25 cellular contexts compared by ENCODE assay signal in genomic region chr7:2255145-2256139, GRCh38. TPM values are rescaled to one million over a fixed set of nuclear protein-coding genes. Genes with fewer than 3 reads are reported as not detected.
DNase-seq lines count a peak whose midpoint lies in the region; ATAC-seq, FAIRE-seq and TF ChIP-seq lines count a peak whose summit lies in the region.
"Had no signal": no experiment of that assay in that cellular context is flagged by ENCODE, and none has a peak within 500 bp of the region (broad histone marks: within the 10 kb centered on the region; RNA-seq: fewer than 3 reads in every experiment).

No MANE protein-coding gene starts in this region.

- CTCF ChIA-PET in K562 (lab: Yijun Ruan, JAX; ENCODE audit: low intra/inter-chr PET ratio), result no interaction called here

- H3K27ac ChIP-seq in K562 (ENCODE audit: extremely low read depth, low read depth, low read length) (no peak overlapping the region), vagina (no peak overlapping the region)
- H3K27ac ChIP-seq: heart left ventricle, skin epidermis, suprapubic skin had no signal

- H3K36me3 Mint-ChIP-seq in activated T-cell treated with anti-CD3 and anti-CD28 coated beads, Interleukin-2, amount 50 U/mL, for 72 hours (ENCODE audit: insufficient read depth in 2 of 2), result no peaks in the 10 kb centered on the region
- H3K36me3 Mint-ChIP-seq in stimulated activated effector memory CD8-positive, alpha-beta T cell treated with anti-CD3 and anti-CD28 coated beads, Interleukin-12 subunit alpha, Interleukin-12 subunit beta, amount 100 ng/mL, for 72 hours, result peaks cover 52% of the 10 kb centered on the region

- no peaks in the 10 kb centered on the region for H3K9me3 Mint-ChIP-seq in activated T-cell treated with anti-CD3 and anti-CD28 coated beads, Interleukin-2, amount 50 U/mL, for 72 hours
- no peaks in the 10 kb centered on the region for H3K9me3 Mint-ChIP-seq in stimulated activated effector memory CD8-positive, alpha-beta T cell treated with anti-CD3 and anti-CD28 coated beads, Interleukin-12 subunit alpha, Interleukin-12 subunit beta, amount 100 ng/mL, for 72 hours
- H3K9me3 Mint-ChIP-seq: activated T-helper 2 cell treated with anti-CD3 and anti-CD28 coated beads, Interferon-gamma antibody, Interleukin-2, Interleukin-4, amounts not matched to agents 10 μg/mL and 5 μg/mL and 100 μg/mL, durations not matched to agents 14 hours and 24 hours and 36 hours; naive thymus-derived CD4-positive, alpha-beta T cell had no signal

- TF ChIP-seq CTCF in K562 (IDR thresholded peaks at IDR 0.05 in 2 of 3, conservative IDR thresholded peaks at IDR 0.05 in 1 of 3; ENCODE audit: insufficient read depth in 2 of 3, low read depth in 1 of 3, low read length in 3 of 3) (no peak), vagina (IDR thresholded peaks at IDR 0.05) (no peak)

- peak; percentile 30 to 44 for ATAC-seq in activated T-cell treated with anti-CD3 and anti-CD28 coated beads, Interleukin-2, amount 50 U/mL, for 72 hours (replicated peaks in 1 of 2)
- ATAC-seq in K562, result no peak
- peak; percentile 40 for ATAC-seq in stimulated activated effector memory CD8-positive, alpha-beta T cell treated with anti-CD3 and anti-CD28 coated beads, Interleukin-12 subunit alpha, Interleukin-12 subunit beta, amount 100 ng/mL, for 72 hours
- ATAC-seq: heart left ventricle; naive thymus-derived CD4-positive, alpha-beta T cell had no signal

- H3K9me1 ChIP-seq in K562 (ENCODE audit: control insufficient read depth, insufficient read depth, low read length), result peaks cover 2% of the 10 kb centered on the region

- H3K4me2 ChIP-seq in K562 (ENCODE audit: insufficient read depth, low read length), result no peak overlapping the region

- no peak for TF ChIP-seq EP300 in K562 (IDR thresholded peaks at IDR 0.05; ENCODE audit: low read length)

- POLR2A ChIA-PET in K562 (lab: Yijun Ruan, JAX), result interaction anchor here (0.7 kb wide), 1 partner anchor 27 kb away, joined by 4 read pairs; no protein-coding TSS in a partner anchor

- H3K4me3 ChIP-seq in K562 (no peak overlapping the region), vagina (no peak overlapping the region)
- H3K4me3 ChIP-seq: heart left ventricle, skin epidermis, suprapubic skin had no signal

- no peak overlapping the region for H2AFZ ChIP-seq in K562 (ENCODE audit: low read depth, low read length)

- H3K4me1 ChIP-seq in K562 (replicated peaks in 1 of 2; ENCODE audit: control insufficient read depth in 2 of 2, insufficient read depth in 2 of 2, low read length in 2 of 2) (peaks cover 0 to 25% of the 10 kb centered on the region in 2 experiments; a peak in 1 of 5 replicates), vagina (no peaks in the 10 kb centered on the region)
- H3K4me1 ChIP-seq: heart left ventricle, suprapubic skin had no signal

- H3K9me3 ChIP-seq in K562 (replicated peaks; ENCODE audit: control insufficient read depth, insufficient read depth, low read depth, low read length) (no peaks in the 10 kb centered on the region), vagina (no peaks in the 10 kb centered on the region)
- H3K9me3 ChIP-seq: heart left ventricle, suprapubic skin had no signal

- H3K79me2 ChIP-seq in K562 (ENCODE audit: control insufficient read depth, insufficient read depth, low read length), result no peaks in the 10 kb centered on the region

- H3K27ac Mint-ChIP-seq in activated T-cell treated with anti-CD3 and anti-CD28 coated beads, Interleukin-2, amount 50 U/mL, for 72 hours, result no peak overlapping the region
- peak overlapping the region; percentile 54 for H3K27ac Mint-ChIP-seq in stimulated activated effector memory CD8-positive, alpha-beta T cell treated with anti-CD3 and anti-CD28 coated beads, Interleukin-12 subunit alpha, Interleukin-12 subunit beta, amount 100 ng/mL, for 72 hours
- H3K27ac Mint-ChIP-seq: activated T-helper 2 cell treated with anti-CD3 and anti-CD28 coated beads, Interferon-gamma antibody, Interleukin-2, Interleukin-4, amounts not matched to agents 10 μg/mL and 5 μg/mL and 100 μg/mL, durations not matched to agents 14 hours and 24 hours and 36 hours; naive thymus-derived CD4-positive, alpha-beta T cell had no signal

- in situ Hi-C loops in K562 (cut with MboI), result no loop called here

- 86% methylated on average over 26 of the region's 33 CpGs for WGBS in K562 (ENCODE audit: insufficient coverage, low coverage, missing lambda C conversion rate)

- TF ChIP-seq POLR2A in K562 (conservative IDR thresholded peaks at IDR 0.05) (no peak), vagina (IDR thresholded peaks at IDR 0.05) (no peak)

- no peak for FAIRE-seq in K562 (lab: Jason Lieb, UNC)

- H3K9ac ChIP-seq in K562 (ENCODE audit: insufficient read depth in 1 of 2, low read depth in 2 of 2, low read length in 2 of 2), result no peak overlapping the region

- BruUV-seq in K562 (replicated peaks; lab: Mats Ljungman, UMichigan), result no TSS peak

- H3K36me3 ChIP-seq in K562 (ENCODE audit: control insufficient read depth, insufficient read depth, low read length), result peaks cover 54% of the 10 kb centered on the region; the same call in 2 of the 3 replicates
- H3K36me3 ChIP-seq in vagina, result peaks cover 0 to 22% of the 10 kb centered on the region in 2 donors

- intact Hi-C loops in K562 (cut with micrococcal nuclease) (no loop called here), vagina (cut with DNase I) (no loop called here)

- no peak overlapping the region for H3K4me3 Mint-ChIP-seq in activated T-cell treated with anti-CD3 and anti-CD28 coated beads, Interleukin-2, amount 50 U/mL, for 72 hours
- H3K4me3 Mint-ChIP-seq in stimulated activated effector memory CD8-positive, alpha-beta T cell treated with anti-CD3 and anti-CD28 coated beads, Interleukin-12 subunit alpha, Interleukin-12 subunit beta, amount 100 ng/mL, for 72 hours, result no peak overlapping the region
- H3K4me3 Mint-ChIP-seq: CD14-positive monocyte; naive thymus-derived CD4-positive, alpha-beta T cell had no signal

- DNase-seq in activated T-cell treated with anti-CD3 and anti-CD28 coated beads, Interleukin-2, amount 50 U/mL, for 72 hours, result no peak
- no peak for DNase-seq in activated T-cell treated with anti-CD3 and anti-CD28 coated beads, Interleukin-2, amount 50 U/mL, for 1 hour
- DNase-seq in LoVo (ENCODE audit: low spot score) (peak; percentile 34), K562 (ENCODE audit: extremely low read depth in 1 of 4, low spot score in 3 of 4) (no peak), HK-2 (ENCODE audit: unreplicated experiment) (no peak), vagina (ENCODE audit: extremely low spot score in 2 of 2) (no peak)
- peak in 1 of 2 donors; percentile 50 for DNase-seq in stimulated activated effector memory CD8-positive, alpha-beta T cell treated with anti-CD3 and anti-CD28 coated beads, Interleukin-12 subunit alpha, Interleukin-12 subunit beta, amount 100 ng/mL, for 72 hours (ENCODE audit: low spot score in 2 of 2)
- DNase-seq in stimulated activated CD8-positive, alpha-beta memory T cell treated with anti-CD3 and anti-CD28 coated beads, Interleukin-4, amount 100 ng/mL, for 48 hours, result no peak
- DNase-seq: activated CD8-positive, alpha-beta memory T cell treated with anti-CD3 and anti-CD28 coated beads for 24 hours; amniotic stem cell; DMS79 treated with DMSO at 0.1 percent for 48 hours; effector CD8-positive, alpha-beta T cell; HCEC 1CT; KBM-7; naive thymus-derived CD4-positive, alpha-beta T cell; NCI-H1048; NCI-H2029 treated with DMSO at 0.1 percent for 48 hours; SHP77; stimulated activated CD4-positive, alpha-beta T cell treated with anti-CD3 and anti-CD28 coated beads, Interleukin-4, amount 100 ng/mL, for 1 hour; T-helper 2 cell had no signal

- no peak for TF ChIP-seq RAD21 in K562 (CRISPR knock-in tag; conservative IDR thresholded peaks at IDR 0.05 in 1 of 2, IDR thresholded peaks at IDR 0.05 in 1 of 2)

- H3K4me1 Mint-ChIP-seq in activated T-cell treated with anti-CD3 and anti-CD28 coated beads, Interleukin-2, amount 50 U/mL, for 72 hours (ENCODE audit: low read depth), result no peaks in the 10 kb centered on the region
- H3K4me1 Mint-ChIP-seq in stimulated activated effector memory CD8-positive, alpha-beta T cell treated with anti-CD3 and anti-CD28 coated beads, Interleukin-12 subunit alpha, Interleukin-12 subunit beta, amount 100 ng/mL, for 72 hours, result peaks cover 37% of the 10 kb centered on the region

- H4K20me1 ChIP-seq in K562 (replicated peaks; ENCODE audit: control insufficient read depth, insufficient read depth, low read length), result no peaks in the 10 kb centered on the region

- H3K27me3 Mint-ChIP-seq in activated T-cell treated with anti-CD3 and anti-CD28 coated beads, Interleukin-2, amount 50 U/mL, for 72 hours (ENCODE audit: low read depth), result no peaks in the 10 kb centered on the region
- H3K27me3 Mint-ChIP-seq: naive thymus-derived CD4-positive, alpha-beta T cell had no signal

- H3K27me3 ChIP-seq in K562 (ENCODE audit: control insufficient read depth in 2 of 2, insufficient read depth in 2 of 2, low read length in 2 of 2) (no peaks in the 10 kb centered on the region), vagina (no peaks in the 10 kb centered on the region)
- H3K27me3 ChIP-seq: heart left ventricle, suprapubic skin had no signal

RNA-seq across cellular contexts. Expression of gene NUDT1, which starts 13.4 kb away (rescaled TPM):
- 10 to 100 TPM; 63.6 to 79.3 TPM for total RNA-seq in activated T-cell treated with anti-CD3 and anti-CD28 coated beads, Interleukin-2, amount 50 U/mL, for 72 hours
- 6.3 and 17.2 TPM in 2 replicates for total RNA-seq in K562 (2011; cell fraction: chromatin; rRNA removed; ENCODE audit: low replicate concordance)
- total RNA-seq in K562 (2011; cell fraction: nucleolus; rRNA removed), result 20.5 and 20.8 TPM in 2 replicates
- 16.0 and 16.9 TPM in 2 replicates for total RNA-seq in K562 (2011; cell fraction: nucleoplasm; rRNA removed)
- total RNA-seq in K562 (2014; rRNA removed), result 73.3 and 79.6 TPM in 2 replicates
- total RNA-seq in K562 (2014; rRNA removed; fragmentation: Illumina TruSeq; extraction: Trizol), result 12.7 and 25.8 TPM in 2 replicates
- total RNA-seq in K562 (2015; rRNA removed; fragmentation: Illumina TruSeq; extraction: Trizol), result 45.8 and 48.5 TPM in 2 replicates
- 39.3 and 44.8 TPM in 2 replicates for total RNA-seq in K562 (2021)
- 26.0 and 32.1 TPM in 2 replicates for polyA plus RNA-seq in K562 (2011; rRNA removed)
- 42.4 and 49.5 TPM in 2 replicates for polyA plus RNA-seq in K562 (2011; cell fraction: cytosol; rRNA removed)
- 35.5 and 42.6 TPM in 2 replicates for polyA plus RNA-seq in K562 (2011; cell fraction: nucleus; rRNA removed)
- polyA plus RNA-seq in K562 (2012), result 74.2 and 74.5 TPM in 2 replicates
- 29.6 and 41.1 TPM in 2 replicates for polyA plus RNA-seq in K562 (2014; fragmentation: Illumina TruSeq; extraction: Trizol)
- 10 to 100 TPM in 1 of 2 experiments, 1 to 10 TPM in 1; 5.3 to 16.2 TPM for polyA plus RNA-seq in K562 (2014; fragmentation: Nextera tagmentation; extraction: Ambion mirVana)
- polyA plus RNA-seq in K562 (2014; rRNA removed), result 63.1 and 64.4 TPM in 2 replicates
- polyA minus RNA-seq in K562 (2011; rRNA and poly(A)+ RNA removed), result 10.8 and 13.0 TPM in 2 replicates
- 15.0 and 18.8 TPM in 2 replicates for polyA minus RNA-seq in K562 (2011; cell fraction: cytosol; rRNA and poly(A)+ RNA removed)
- 6.9 and 7.9 TPM in 2 replicates for polyA minus RNA-seq in K562 (2011; cell fraction: nucleus; rRNA and poly(A)+ RNA removed)
- 19.4 TPM for total RNA-seq in vagina

RNA-seq across cellular contexts. Expression of gene MRM2, which starts 13.4 kb away (rescaled TPM):
- 10 to 100 TPM; 31.7 to 39.9 TPM for total RNA-seq in activated T-cell treated with anti-CD3 and anti-CD28 coated beads, Interleukin-2, amount 50 U/mL, for 72 hours
- total RNA-seq in K562 (2011; cell fraction: chromatin; rRNA removed; ENCODE audit: low replicate concordance), result 24.0 and 38.8 TPM in 2 replicates
- total RNA-seq in K562 (2011; cell fraction: nucleolus; rRNA removed), result 23.0 and 36.2 TPM in 2 replicates
- 26.9 and 28.0 TPM in 2 replicates for total RNA-seq in K562 (2011; cell fraction: nucleoplasm; rRNA removed)
- total RNA-seq in K562 (2014; rRNA removed) (48.3 and 50.5 TPM in 2 replicates), K562 (2014; rRNA removed; fragmentation: Illumina TruSeq; extraction: Trizol) (41.7 and 43.9 TPM in 2 replicates), K562 (2015; rRNA removed; fragmentation: Illumina TruSeq; extraction: Trizol) (45.9 and 50.7 TPM in 2 replicates), K562 (2021) (47.9 and 50.2 TPM in 2 replicates), vagina (8.3 TPM)
- polyA plus RNA-seq in K562 (2011; rRNA removed) (29.3 and 32.4 TPM in 2 replicates), K562 (2014; fragmentation: Illumina TruSeq; extraction: Trizol) (54.5 and 62.0 TPM in 2 replicates), K562 (2014; fragmentation: Nextera tagmentation; extraction: Ambion mirVana) (100 to 1,000 TPM in 1 of 2 experiments, 10 to 100 TPM in 1; 70.4 to 116 TPM), K562 (2014; rRNA removed) (44.1 and 50.2 TPM in 2 replicates)
- polyA plus RNA-seq in K562 (2011; cell fraction: cytosol; rRNA removed), result 19.7 and 23.9 TPM in 2 replicates
- polyA plus RNA-seq in K562 (2011; cell fraction: nucleus; rRNA removed), result 10.7 and 12.6 TPM in 2 replicates
- polyA plus RNA-seq in K562 (2012), result 34.0 and 47.0 TPM in 2 replicates
- polyA minus RNA-seq in K562 (2011; rRNA and poly(A)+ RNA removed), result 20.5 and 21.4 TPM in 2 replicates
- 13.3 and 21.0 TPM in 2 replicates for polyA minus RNA-seq in K562 (2011; cell fraction: cytosol; rRNA and poly(A)+ RNA removed)
- polyA minus RNA-seq in K562 (2011; cell fraction: nucleus; rRNA and poly(A)+ RNA removed), result 9.2 and 13.9 TPM in 2 replicates

RNA-seq across cellular contexts. Expression of gene MAD1L1, which starts 22.7 kb away (rescaled TPM):
- total RNA-seq in activated T-cell treated with anti-CD3 and anti-CD28 coated beads, Interleukin-2, amount 50 U/mL, for 72 hours, result 10 to 100 TPM; 51.2 to 63.8 TPM
- 159 and 265 TPM in 2 replicates for total RNA-seq in K562 (2011; cell fraction: chromatin; rRNA removed; ENCODE audit: low replicate concordance)
- total RNA-seq in K562 (2011; cell fraction: nucleolus; rRNA removed), result 94.7 and 113 TPM in 2 replicates
- total RNA-seq in K562 (2011; cell fraction: nucleoplasm; rRNA removed), result 88.9 and 95.8 TPM in 2 replicates
- total RNA-seq in K562 (2014; rRNA removed) (89.7 and 103 TPM in 2 replicates), K562 (2014; rRNA removed; fragmentation: Illumina TruSeq; extraction: Trizol) (6.8 and 12.3 TPM in 2 replicates), K562 (2015; rRNA removed; fragmentation: Illumina TruSeq; extraction: Trizol) (32.6 TPM in 2 replicates), K562 (2021) (67.4 and 75.3 TPM in 2 replicates), vagina (62.4 TPM)
- polyA plus RNA-seq in K562 (2011; rRNA removed) (18.0 and 23.3 TPM in 2 replicates), K562 (2014; fragmentation: Illumina TruSeq; extraction: Trizol) (11.4 and 16.7 TPM in 2 replicates), K562 (2014; fragmentation: Nextera tagmentation; extraction: Ambion mirVana) (1 to 10 TPM; 1.7 to 5.0 TPM), K562 (2014; rRNA removed) (53.5 and 65.3 TPM in 2 replicates)
- polyA plus RNA-seq in K562 (2011; cell fraction: cytosol; rRNA removed), result 31.4 and 103 TPM in 2 replicates
- polyA plus RNA-seq in K562 (2011; cell fraction: nucleus; rRNA removed), result 23.7 and 53.1 TPM in 2 replicates
- 50.7 and 89.9 TPM in 2 replicates for polyA plus RNA-seq in K562 (2012)
- polyA minus RNA-seq in K562 (2011; rRNA and poly(A)+ RNA removed), result 14.5 and 17.9 TPM in 2 replicates
- polyA minus RNA-seq in K562 (2011; cell fraction: cytosol; rRNA and poly(A)+ RNA removed), result 34.4 and 62.5 TPM in 2 replicates
- polyA minus RNA-seq in K562 (2011; cell fraction: nucleus; rRNA and poly(A)+ RNA removed), result 21.5 and 31.9 TPM in 2 replicates

RNA-seq across cellular contexts. Expression of gene SNX8, which starts 58.8 kb away (rescaled TPM):
- 10 to 100 TPM; 25.5 to 31.2 TPM for total RNA-seq in activated T-cell treated with anti-CD3 and anti-CD28 coated beads, Interleukin-2, amount 50 U/mL, for 72 hours
- 26.7 and 72.5 TPM in 2 replicates for total RNA-seq in K562 (2011; cell fraction: chromatin; rRNA removed; ENCODE audit: low replicate concordance)
- total RNA-seq in K562 (2011; cell fraction: nucleolus; rRNA removed), result 24.0 and 30.0 TPM in 2 replicates
- total RNA-seq in K562 (2011; cell fraction: nucleoplasm; rRNA removed), result 21.8 and 23.5 TPM in 2 replicates
- 5.5 and 9.1 TPM in 2 replicates for total RNA-seq in K562 (2014; rRNA removed)
- 8.7 and 12.5 TPM in 2 replicates for total RNA-seq in K562 (2014; rRNA removed; fragmentation: Illumina TruSeq; extraction: Trizol)
- total RNA-seq in K562 (2015; rRNA removed; fragmentation: Illumina TruSeq; extraction: Trizol), result 15.9 and 16.9 TPM in 2 replicates
- 50.4 and 51.6 TPM in 2 replicates for total RNA-seq in K562 (2021)
- polyA plus RNA-seq in K562 (2011; rRNA removed), result 45.7 and 47.0 TPM in 2 replicates
- 23.9 and 55.1 TPM in 2 replicates for polyA plus RNA-seq in K562 (2011; cell fraction: cytosol; rRNA removed)
- 30.5 and 42.3 TPM in 2 replicates for polyA plus RNA-seq in K562 (2011; cell fraction: nucleus; rRNA removed)
- polyA plus RNA-seq in K562 (2012), result 35.9 and 57.5 TPM in 2 replicates
- polyA plus RNA-seq in K562 (2014; fragmentation: Illumina TruSeq; extraction: Trizol), result 33.3 and 35.4 TPM in 2 replicates
- 1 to 10 TPM; 2.7 to 7.7 TPM for polyA plus RNA-seq in K562 (2014; fragmentation: Nextera tagmentation; extraction: Ambion mirVana)
- 17.2 and 32.5 TPM in 2 replicates for polyA plus RNA-seq in K562 (2014; rRNA removed)
- polyA minus RNA-seq in K562 (2011; rRNA and poly(A)+ RNA removed), result 25.4 and 40.0 TPM in 2 replicates
- polyA minus RNA-seq in K562 (2011; cell fraction: cytosol; rRNA and poly(A)+ RNA removed), result 16.8 and 32.4 TPM in 2 replicates
- 11.8 and 17.4 TPM in 2 replicates for polyA minus RNA-seq in K562 (2011; cell fraction: nucleus; rRNA and poly(A)+ RNA removed)
- 8.3 TPM for total RNA-seq in vagina
